8 cellular contexts compared by ENCODE assay signal in genomic region chr18:839224-840079, GRCh38. TPM values are rescaled to one million over a fixed set of nuclear protein-coding genes. Genes with fewer than 3 reads are reported as not detected.
DNase-seq lines count a peak whose midpoint lies in the region; ATAC-seq and TF ChIP-seq lines count a peak whose summit lies in the region.

No MANE protein-coding gene starts in this region.

- no peaks in the 10 kb centered on the region for H3K9me3 ChIP-seq in body of pancreas

- no peak overlapping the region for H3K4me3 ChIP-seq in AG09309 (ENCODE audit: control insufficient read depth, low read depth, low read length)
- no peak overlapping the region for H3K4me3 ChIP-seq in body of pancreas

- TF ChIP-seq POLR2A in body of pancreas (IDR thresholded peaks at IDR 0.05): no peak

- peak; percentile 57 for DNase-seq in AG09309 (ENCODE audit: low read depth)
- DNase-seq in NCI-H2107 (lab: John Stamatoyannopoulos, UW): peak; percentile 36
- peak; percentile 89 for DNase-seq in UCSD-AML1 (lab: John Stamatoyannopoulos, UW; ENCODE audit: unreplicated experiment)
- DNase-seq in body of pancreas: peak; percentile 82 to 89 (median 85)
- DNase-seq in inferior parietal cortex (ENCODE audit: extremely low spot score): peak; percentile 93
- DNase-seq in stimulated activated CD4-positive, alpha-beta T cell treated with anti-CD3 and anti-CD28 coated beads, Interleukin-15, amount 100 ng/mL, for 24 hours: peak; percentile 91

- H3K36me3 ChIP-seq in body of pancreas (replicated peaks in 1 of 2; ENCODE audit: insufficient read depth in 1 of 2, low read depth in 2 of 2): no peaks in the 10 kb centered on the region

- ATAC-seq in GM18861 (IDR thresholded peaks at IDR 0.05; ENCODE audit: unreplicated experiment) (peak; percentile 97), HG03060 (IDR thresholded peaks at IDR 0.05; ENCODE audit: low read depth, unreplicated experiment) (peak; percentile 81), body of pancreas (peak; percentile 93)

- peak overlapping the region in 1 of 4 donors; percentile 34 for H3K27ac ChIP-seq in body of pancreas

- WGBS in body of pancreas, 2 donors: 10 to 12% methylated on average over 11 to 14 of the region's 14 CpGs

- peaks cover 13% of the 10 kb centered on the region for H3K4me1 ChIP-seq in body of pancreas

- TF ChIP-seq CTCF in AG09309 (IDR thresholded peaks at IDR 0.05; ENCODE audit: control insufficient read depth, insufficient read depth, low read depth, low read length, missing control alignments) (peak; percentile 99), body of pancreas (IDR thresholded peaks at IDR 0.05) (peak; percentile 85 to 98 (median 88))

- no peaks in the 10 kb centered on the region for H3K27me3 ChIP-seq in body of pancreas

- intact Hi-C loops in body of pancreas (cut with DNase I): loop anchor here (10.0 kb wide), 1 partner anchor 215 kb away; no protein-coding TSS in a partner anchor

RNA-seq across cellular contexts. Expression of gene YES1, which starts 27.4 kb away (rescaled TPM):
- total RNA-seq in body of pancreas: 10 to 100 TPM; 50.4 to 51.4 TPM

Comparison
In these comparisons a context has a peak if more than half of its experiments do, and no peak if none do; other contexts are left out.
1. DNase-seq: peak in every context shown above with its lines; median percentile 93 in inferior parietal cortex; 91 in stimulated activated CD4-positive, alpha-beta T cell treated with anti-CD3 and anti-CD28 coated beads, Interleukin-15, amount 100 ng/mL, for 24 hours; 89 in UCSD-AML1; 85 in body of pancreas; 57 in AG09309; 36 in NCI-H2107.